Comparison of ENCODE assay signal across 24 cellular contexts in genomic region chr4:629636-629915, GRCh38. TPM values are rescaled to one million over a fixed set of nuclear protein-coding genes. Genes with fewer than 3 reads are reported as not detected.
DNase-seq lines count a peak whose midpoint lies in the region; ATAC-seq and TF ChIP-seq lines count a peak whose summit lies in the region.
"Had no signal": no experiment of that assay in that cellular context is flagged by ENCODE, and none has a peak within 500 bp of the region (broad histone marks: within the 10 kb centered on the region; RNA-seq: fewer than 3 reads in every experiment).

No MANE protein-coding gene starts in this region.

- no peaks in the 10 kb centered on the region for H3K27me3 ChIP-seq in SK-N-SH (ENCODE audit: insufficient read depth)
- no peaks in the 10 kb centered on the region for H3K27me3 ChIP-seq in neural progenitor cell
- no peaks in the 10 kb centered on the region for H3K27me3 ChIP-seq in body of pancreas
- H3K27me3 ChIP-seq: MG63, SJSA1 had no signal

- no peaks in the 10 kb centered on the region for H3K36me3 ChIP-seq in SK-N-SH (replicated peaks in 1 of 2; ENCODE audit: control insufficient read depth in 1 of 2, insufficient read depth in 2 of 2, low read length in 1 of 2)
- H3K36me3 ChIP-seq in neural progenitor cell: no peaks in the 10 kb centered on the region
- no peaks in the 10 kb centered on the region for H3K36me3 ChIP-seq in body of pancreas (replicated peaks in 1 of 2; ENCODE audit: insufficient read depth in 1 of 2, low read depth in 2 of 2)
- H3K36me3 ChIP-seq: HAP-1, MG63, SJSA1 had no signal

- H3K27ac ChIP-seq in SK-N-SH (ENCODE audit: low read depth in 2 of 2, low read length in 1 of 2): no peak overlapping the region
- H3K27ac ChIP-seq in neural progenitor cell: no peak overlapping the region
- H3K27ac ChIP-seq in body of pancreas: no peak overlapping the region
- H3K27ac ChIP-seq: C4-2B, SJSA1 had no signal

- TF ChIP-seq CTCF in SK-N-SH (IDR thresholded peaks at IDR 0.05) (no peak), WTC11 (IDR thresholded peaks at IDR 0.05) (no peak), neural progenitor cell (IDR thresholded peaks at IDR 0.05) (no peak), body of pancreas (IDR thresholded peaks at IDR 0.05) (no peak)

- TF ChIP-seq RAD21 in SK-N-SH (IDR thresholded peaks at IDR 0.05; ENCODE audit: low read length): no peak

- ATAC-seq in SK-N-SH treated with all-trans-retinoic acid at 6 μM for 48 hours (no peak), WTC11 (no peak), body of pancreas (no peak)
- ATAC-seq: K562, Panc1 had no signal

- no peaks in the 10 kb centered on the region for H3K4me1 ChIP-seq in SK-N-SH (ENCODE audit: control insufficient read depth in 1 of 2, insufficient read depth in 2 of 2, low read depth in 1 of 2, low read length in 1 of 2)
- H3K4me1 ChIP-seq in neural progenitor cell: peaks cover 11% of the 10 kb centered on the region
- H3K4me1 ChIP-seq in body of pancreas: no peaks in the 10 kb centered on the region
- H3K4me1 ChIP-seq: HAP-1, SJSA1 had no signal

- H3K4me1 Mint-ChIP-seq in WTC11 (peaks cover 5% of the 10 kb centered on the region; the same call in 1 of the 2 replicates), neural progenitor cell (peaks cover 4% of the 10 kb centered on the region)

- TF ChIP-seq EP300 in SK-N-SH (IDR thresholded peaks at IDR 0.05; ENCODE audit: borderline replicate concordance in 1 of 2, low read depth in 1 of 2, low read length in 1 of 2): no peak

- H2AFZ ChIP-seq in SK-N-SH (ENCODE audit: low read depth) (no peak overlapping the region), neural progenitor cell (replicated peaks) (no peak overlapping the region)

- no peak overlapping the region for H3K4me2 ChIP-seq in SK-N-SH
- H3K4me2 ChIP-seq in neural progenitor cell: no peak overlapping the region

- POLR2A ChIA-PET in SK-N-SH (lab: Yijun Ruan, JAX) (no interaction called here), WTC11 (lab: Charles Lee) (no interaction called here)

- no peaks in the 10 kb centered on the region for H3F3A ChIP-seq in SK-N-SH (replicated peaks; ENCODE audit: insufficient read depth)
- H3F3A ChIP-seq in neural progenitor cell (ENCODE audit: low read depth): peaks cover 7% of the 10 kb centered on the region

- H3K36me3 Mint-ChIP-seq in WTC11 (peaks cover 6% of the 10 kb centered on the region; the same call in 1 of the 2 replicates), neural progenitor cell (peaks cover 3% of the 10 kb centered on the region)

- H3K4me3 Mint-ChIP-seq in WTC11: no peak overlapping the region
- H3K4me3 Mint-ChIP-seq in neural progenitor cell: no peak overlapping the region

- no peaks in the 10 kb centered on the region for H3K9me2 ChIP-seq in SK-N-SH

- H3K27ac Mint-ChIP-seq in WTC11: no peak overlapping the region
- H3K27ac Mint-ChIP-seq in neural progenitor cell: peak overlapping the region; percentile 91

- H3K4me3 ChIP-seq in SK-N-SH (ENCODE audit: low read depth in 2 of 2, low read length in 1 of 2) (no peak overlapping the region), neural progenitor cell (no peak overlapping the region), body of pancreas (no peak overlapping the region)
- H3K4me3 ChIP-seq: HAP-1, K562, MG63, SJSA1 had no signal

- DNase-seq in SK-N-SH: peak; percentile 27
- DNase-seq in COLO668 (lab: John Stamatoyannopoulos, UW; ENCODE audit: unreplicated experiment): peak; percentile 78
- peak; percentile 8 for DNase-seq in WTC11 (ENCODE audit: low spot score)
- DNase-seq in neural progenitor cell (ENCODE audit: low spot score): no peak
- DNase-seq in body of pancreas: no peak
- no peak for DNase-seq in GOT3 (lab: John Stamatoyannopoulos, UW)
- DNase-seq in AG08396 (ENCODE audit: low spot score): no peak
- DNase-seq: 8988T, MG63, NCI-H1048, NCI-H1436, NCI-H2029, NCI-H2227 treated with DMSO at 0.1 percent for 48 hours, NCI-H510A treated with DMSO at 0.1 percent for 48 hours, NCI-H82 had no signal

- H3K79me2 ChIP-seq in SK-N-SH (ENCODE audit: insufficient read depth): no peaks in the 10 kb centered on the region
- no peaks in the 10 kb centered on the region for H3K79me2 ChIP-seq in neural progenitor cell (ENCODE audit: low read depth)

- peaks cover 7% of the 10 kb centered on the region for H3K27me3 Mint-ChIP-seq in WTC11 (ENCODE audit: low read depth)
- H3K27me3 Mint-ChIP-seq in neural progenitor cell (ENCODE audit: insufficient read depth, low read depth): peaks cover 8% of the 10 kb centered on the region

- H3K9ac ChIP-seq in SK-N-SH (no peak overlapping the region), neural progenitor cell (no peak overlapping the region)

- no peak for TF ChIP-seq POLR2A in body of pancreas (IDR thresholded peaks at IDR 0.05)

- H4K20me1 ChIP-seq in SK-N-SH (ENCODE audit: insufficient read depth): no peaks in the 10 kb centered on the region
- H4K20me1 ChIP-seq in neural progenitor cell (ENCODE audit: low read depth): no peaks in the 10 kb centered on the region

- CTCF ChIA-PET in SK-N-SH (lab: Yijun Ruan, JAX): no interaction called here
- CTCF ChIA-PET in WTC11 (lab: Charles Lee): no interaction called here

- WGBS in SK-N-SH (ENCODE audit: low lambda C conversion rate): 58% methylated on average over 8 of the region's 9 CpGs
- 67 to 70% methylated on average over 8 of the region's 9 CpGs for WGBS in body of pancreas, 2 donors

- intact Hi-C loops in body of pancreas (cut with DNase I): no loop called here

- peaks cover 22% of the 10 kb centered on the region for H3K9me3 Mint-ChIP-seq in WTC11
- H3K9me3 Mint-ChIP-seq in neural progenitor cell: peaks cover 16% of the 10 kb centered on the region

- no peaks in the 10 kb centered on the region for H3K9me3 ChIP-seq in SK-N-SH
- H3K9me3 ChIP-seq in neural progenitor cell (ENCODE audit: low read depth): no peaks in the 10 kb centered on the region
- H3K9me3 ChIP-seq in body of pancreas: no peaks in the 10 kb centered on the region
- H3K9me3 ChIP-seq: HAP-1, MG63, SJSA1 had no signal

TF ChIP-seq in SK-N-SH, 30 proteins besides CTCF, POLR2A, EP300 and RAD21 (continues in another document):
- TF ChIP-seq GATA2 (CRISPR knock-in tag; IDR thresholded peaks at IDR 0.05) (no peak), RXRA (IDR thresholded peaks at IDR 0.05; ENCODE audit: borderline replicate concordance, low read depth) (no peak), RCOR1 (IDR thresholded peaks at IDR 0.05; ENCODE audit: low read length) (no peak)

TF ChIP-seq in WTC11, 78 proteins besides CTCF, POLR2A, EP300 and RAD21 (continues in another document):
- TF ChIP-seq ZNF416 (CRISPR knock-in tag; IDR thresholded peaks at IDR 0.05) (no peak), TP53 (CRISPR knock-in tag; IDR thresholded peaks at IDR 0.05) (no peak), RELA (CRISPR knock-in tag; IDR thresholded peaks at IDR 0.05; ENCODE audit: borderline replicate concordance) (no peak), ZNF423 (CRISPR knock-in tag; IDR thresholded peaks at IDR 0.05) (no peak), EMX1 (CRISPR knock-in tag; IDR thresholded peaks at IDR 0.05) (no peak), HMGA2 (CRISPR knock-in tag; IDR thresholded peaks at IDR 0.05) (no peak)
- TF ChIP-seq, protein P1, sequence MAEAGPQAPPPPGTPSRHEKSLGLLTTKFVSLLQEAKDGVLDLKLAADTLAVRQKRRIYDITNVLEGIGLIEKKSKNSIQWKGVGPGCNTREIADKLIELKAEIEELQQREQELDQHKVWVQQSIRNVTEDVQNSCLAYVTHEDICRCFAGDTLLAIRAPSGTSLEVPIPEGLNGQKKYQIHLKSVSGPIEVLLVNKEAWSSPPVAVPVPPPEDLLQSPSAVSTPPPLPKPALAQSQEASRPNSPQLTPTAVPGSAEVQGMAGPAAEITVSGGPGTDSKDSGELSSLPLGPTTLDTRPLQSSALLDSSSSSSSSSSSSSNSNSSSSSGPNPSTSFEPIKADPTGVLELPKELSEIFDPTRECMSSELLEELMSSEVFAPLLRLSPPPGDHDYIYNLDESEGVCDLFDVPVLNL (CRISPR knock-in tag; IDR thresholded peaks at IDR 0.05; ENCODE audit: borderline replicate concordance, low read depth): no peak

RNA-seq across cellular contexts. Expression of gene PDE6B, which starts 4.2 kb away (rescaled TPM):
- polyA plus RNA-seq in SK-N-SH (2012; rRNA removed): 1.2 and 1.5 TPM in 2 replicates
- polyA plus RNA-seq in SK-N-SH (2012; cell fraction: cytosol; rRNA removed): 1.4 TPM in 2 replicates
- polyA plus RNA-seq in SK-N-SH (2012; cell fraction: nucleus; rRNA removed): 2.8 and 3.4 TPM in 2 replicates
- total RNA-seq in WTC11 (2021) (7.1 to 13.1 TPM (median 13.0 TPM) in 3 replicates), neural progenitor cell (ENCODE audit: low replicate concordance) (4.3 and 19.5 TPM in 2 replicates), body of pancreas (under 1 TPM in 1 of 2 donors, not detected in 1; 0.26 TPM)
- total RNA-seq: K562, SJSA1 had no signal

RNA-seq across cellular contexts. Expression of gene ATP5ME, which starts 44.5 kb away (rescaled TPM):
- polyA plus RNA-seq in SK-N-SH (2012; rRNA removed): 976 and 1,185 TPM in 2 replicates
- 1,140 and 1,209 TPM in 2 replicates for polyA plus RNA-seq in SK-N-SH (2012; cell fraction: cytosol; rRNA removed)
- 266 and 644 TPM in 2 replicates for polyA plus RNA-seq in SK-N-SH (2012; cell fraction: nucleus; rRNA removed)
- total RNA-seq in WTC11 (2021) (458 to 478 TPM (median 468 TPM) in 3 replicates), neural progenitor cell (ENCODE audit: low replicate concordance) (95.1 and 114 TPM in 2 replicates), body of pancreas (10 to 100 TPM; 20.2 to 37.9 TPM)

RNA-seq across cellular contexts. Expression of gene MYL5, which starts 44.8 kb away (rescaled TPM):
- 46.9 and 51.7 TPM in 2 replicates for polyA plus RNA-seq in SK-N-SH (2012; rRNA removed)
- 38.1 and 40.2 TPM in 2 replicates for polyA plus RNA-seq in SK-N-SH (2012; cell fraction: cytosol; rRNA removed)
- 157 and 191 TPM in 2 replicates for polyA plus RNA-seq in SK-N-SH (2012; cell fraction: nucleus; rRNA removed)
- 12.1 to 22.2 TPM (median 14.8 TPM) in 3 replicates for total RNA-seq in WTC11 (2021)
- total RNA-seq in neural progenitor cell (ENCODE audit: low replicate concordance): 0.21 and 10.0 TPM in 2 replicates
- 1 to 10 TPM; 3.0 to 6.0 TPM for total RNA-seq in body of pancreas

RNA-seq across cellular contexts. Expression of gene TMEM271, which starts 53.5 kb away (rescaled TPM):
- not detected in 2 replicates for polyA plus RNA-seq in SK-N-SH (2012; rRNA removed)
- polyA plus RNA-seq in SK-N-SH (2012; cell fraction: cytosol; rRNA removed): not detected in 2 replicates
- not detected in 2 replicates for polyA plus RNA-seq in SK-N-SH (2012; cell fraction: nucleus; rRNA removed)
- 0.14 to 0.31 TPM (median 0.16 TPM) in 3 replicates for total RNA-seq in WTC11 (2021)
- total RNA-seq in neural progenitor cell (ENCODE audit: low replicate concordance): not detected in 2 replicates
- total RNA-seq in body of pancreas: not detected
- total RNA-seq: K562, LHCN-M2, SJSA1 had no signal
- polyA plus RNA-seq: AG04450, K562 had no signal

RNA-seq across cellular contexts. Expression of gene SLC49A3, which starts 59.4 kb away (rescaled TPM):
- 0.05 and 0.15 TPM in 2 replicates for polyA plus RNA-seq in SK-N-SH (2012; rRNA removed)
- polyA plus RNA-seq in SK-N-SH (2012; cell fraction: cytosol; rRNA removed): not detected in 2 replicates
- 0.70 and 0.83 TPM in 2 replicates for polyA plus RNA-seq in SK-N-SH (2012; cell fraction: nucleus; rRNA removed)
- total RNA-seq in WTC11 (2021): 5.8 to 6.8 TPM (median 6.7 TPM) in 3 replicates
- total RNA-seq in neural progenitor cell (ENCODE audit: low replicate concordance): 1.9 and 3.4 TPM in 2 replicates
- total RNA-seq in body of pancreas: 1 to 10 TPM; 8.0 to 8.2 TPM
- total RNA-seq: G401, SJSA1 had no signal
- polyA plus RNA-seq: AG04450 had no signal

Comparison
In these comparisons a context has a peak if more than half of its experiments do, and no peak if none do; other contexts are left out.
1. DNase-seq: peak in SK-N-SH (single experiment), COLO668 (single experiment) and WTC11 (single experiment); none in neural progenitor cell (single experiment), body of pancreas (0 of 4), GOT3 (single experiment) and AG08396 (single experiment).